Comparison of ENCODE assay signal across 23 cellular contexts in the genomic region with DNA sequence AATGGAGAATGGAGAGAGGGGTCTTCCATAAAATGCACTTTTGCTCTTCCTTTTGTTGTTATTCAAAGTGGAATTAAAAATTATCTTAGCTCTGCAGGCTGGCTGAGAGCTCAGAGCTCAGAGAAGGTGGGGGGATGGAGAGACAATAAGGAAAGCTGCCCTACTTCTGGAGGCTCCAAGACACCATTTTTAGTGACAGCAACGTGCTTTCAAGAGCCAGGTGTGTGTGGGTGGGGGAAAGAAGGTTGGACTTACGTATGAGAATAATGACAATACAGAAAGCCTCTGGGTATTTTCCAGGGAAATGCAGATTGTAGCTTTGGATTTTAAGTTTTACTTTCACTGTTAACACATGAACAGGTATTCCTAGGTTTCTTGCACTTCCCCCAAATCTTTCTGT.
A peak's percentile ranks its signal among the peaks of the same experiment; 100 is the strongest.
DNase-seq lines count a peak whose midpoint lies in the region; ATAC-seq, FAIRE-seq and TF ChIP-seq lines count a peak whose summit lies in the region.
"Had no signal": no experiment of that assay in that cellular context is flagged by ENCODE, and none has a peak within 500 bp of the region (broad histone marks: within the 10 kb centered on the region; RNA-seq: fewer than 3 reads in every experiment).

No MANE protein-coding gene starts in this region.

- ATAC-seq in GM23338 (peak; percentile 57), HG02884 (IDR thresholded peaks at IDR 0.05; ENCODE audit: unreplicated experiment) (no peak), GM21390 (IDR thresholded peaks at IDR 0.05; ENCODE audit: unreplicated experiment) (no peak)
- ATAC-seq: Right ventricle myocardium inferior had no signal

- H3K4me1 ChIP-seq in GM23338 (ENCODE audit: insufficient read depth) = peaks cover 6% of the 10 kb centered on the region
- peaks cover 11% of the 10 kb centered on the region for H3K4me1 ChIP-seq in Loucy (ENCODE audit: insufficient read depth, low read length, poor library complexity, severe bottlenecking)
- no peaks in the 10 kb centered on the region for H3K4me1 ChIP-seq in endothelial cell of umbilical vein (ENCODE audit: control insufficient read depth, extremely low read depth, insufficient read depth, low read length)
- H3K4me1 ChIP-seq in neuron (ENCODE audit: insufficient read depth, low read length) = peaks cover 20% of the 10 kb centered on the region

- no peaks in the 10 kb centered on the region for H3K36me3 ChIP-seq in GM23338 (ENCODE audit: insufficient read depth)
- H3K36me3 ChIP-seq in Loucy (ENCODE audit: insufficient read depth, low read length) = no peaks in the 10 kb centered on the region
- H3K36me3 ChIP-seq in endothelial cell of umbilical vein (ENCODE audit: control insufficient read depth in 2 of 2, extremely low read depth in 1 of 2, insufficient read depth in 2 of 2, low read length in 2 of 2) = no peaks in the 10 kb centered on the region
- no peaks in the 10 kb centered on the region for H3K36me3 ChIP-seq in neuron (ENCODE audit: insufficient read depth, low read length)
- H3K36me3 ChIP-seq: MG63 had no signal

- no peaks in the 10 kb centered on the region for H3F3A ChIP-seq in GM23338 (replicated peaks; ENCODE audit: low read depth)
- H3F3A ChIP-seq in Loucy (ENCODE audit: low read depth) = no peaks in the 10 kb centered on the region

- H2AFZ ChIP-seq in GM23338 (no peak overlapping the region), Loucy (ENCODE audit: low read length) (peak overlapping the region; percentile 46; the same call in 1 of the 2 replicates), endothelial cell of umbilical vein (ENCODE audit: low read depth, low read length) (no peak overlapping the region), neuron (ENCODE audit: low read depth, low read length) (peak overlapping the region; percentile 67)

- no peaks in the 10 kb centered on the region for H3K27me3 ChIP-seq in GM23338 (ENCODE audit: insufficient read depth)
- H3K27me3 ChIP-seq in Loucy (ENCODE audit: insufficient read depth, low read length, poor library complexity, severe bottlenecking) = no peaks in the 10 kb centered on the region
- peaks cover under 1 to 2% of the 10 kb centered on the region in 2 experiments for H3K27me3 ChIP-seq in endothelial cell of umbilical vein (ENCODE audit: control insufficient read depth in 2 of 2, insufficient read depth in 2 of 2, low read length in 2 of 2)
- no peaks in the 10 kb centered on the region for H3K27me3 ChIP-seq in neuron (ENCODE audit: insufficient read depth, low read length)
- H3K27me3 ChIP-seq: MG63 had no signal

- intact Hi-C loops in endothelial cell of umbilical vein (cut with micrococcal nuclease) = no loop called here

- H3K9me3 Mint-ChIP-seq in GM23338 = no peaks in the 10 kb centered on the region
- H3K9me3 Mint-ChIP-seq: CD8-positive, alpha-beta memory T cell had no signal

- H4K20me1 ChIP-seq in GM23338 (replicated peaks; ENCODE audit: insufficient read depth) (no peaks in the 10 kb centered on the region), Loucy (ENCODE audit: insufficient read depth, low read length, poor library complexity, severe bottlenecking) (no peaks in the 10 kb centered on the region), endothelial cell of umbilical vein (replicated peaks; ENCODE audit: control insufficient read depth, extremely low read depth, insufficient read depth, low read length) (no peaks in the 10 kb centered on the region)

- DNase-seq in GM23338 (ENCODE audit: low spot score) (peak; percentile 15), endothelial cell of umbilical vein (ENCODE audit: low read depth, low spot score) (no peak), COLO668 (lab: John Stamatoyannopoulos, UW; ENCODE audit: unreplicated experiment) (no peak)
- no peak for DNase-seq in activated naive CD4-positive, alpha-beta T cell treated with anti-CD3 and anti-CD28 coated beads, Interleukin-2, amount 50 U/mL, for 16 hours
- DNase-seq: ACHN; C1 segment of cervical spinal cord; CD8-positive, alpha-beta memory T cell; DMS79 treated with DMSO at 0.1 percent for 48 hours; GOT3; MG63; NCI-H1048; NCI-H1436; NCI-H1930; NCI-H2171; NCI-H526; NK-92 treated with Interleukin-12 subunit alpha and Interleukin-12 subunit beta, amount 100 ng/mL, for 24 hours had no signal

- TF ChIP-seq POLR2A in endothelial cell of umbilical vein (IDR thresholded peaks at IDR 0.05; ENCODE audit: low read depth, low read length) = no peak

- H3K79me2 ChIP-seq in GM23338 (replicated peaks; ENCODE audit: insufficient read depth) (no peaks in the 10 kb centered on the region), Loucy (ENCODE audit: insufficient read depth, low read length) (no peaks in the 10 kb centered on the region), endothelial cell of umbilical vein (ENCODE audit: control insufficient read depth, insufficient read depth, low read length) (no peaks in the 10 kb centered on the region)

- H3K9me2 ChIP-seq in GM23338 (ENCODE audit: insufficient read depth) = no peaks in the 10 kb centered on the region; the same call in 1 of the 2 replicates
- H3K9me2 ChIP-seq in Loucy (replicated peaks; ENCODE audit: low read depth, low read length) = no peaks in the 10 kb centered on the region

- H3K9ac ChIP-seq in Loucy (ENCODE audit: low read depth, low read length, poor library complexity, severe bottlenecking) = no peak overlapping the region
- H3K9ac ChIP-seq in endothelial cell of umbilical vein (replicated peaks; ENCODE audit: extremely low read depth, insufficient read depth, low read length) = no peak overlapping the region

- H3K27ac ChIP-seq in GM23338 (ENCODE audit: low read depth) = no peak overlapping the region
- no peak overlapping the region for H3K27ac ChIP-seq in endothelial cell of umbilical vein (ENCODE audit: insufficient read depth, low read depth, low read length)
- H3K27ac ChIP-seq: HL-60 had no signal

- FAIRE-seq in endothelial cell of umbilical vein (lab: Jason Lieb, UNC) = peak; percentile 18
- FAIRE-seq: RCC 7860 had no signal

- TF ChIP-seq CTCF in GM23338 (conservative IDR thresholded peaks at IDR 0.05; ENCODE audit: low read depth in 2 of 2) (no peak), Loucy (conservative IDR thresholded peaks at IDR 0.05; ENCODE audit: low read length) (no peak), endothelial cell of umbilical vein (IDR thresholded peaks at IDR 0.05; ENCODE audit: extremely low read depth in 1 of 2, insufficient read depth in 1 of 2, low read depth in 1 of 2, low read length in 2 of 2) (no peak)

- no TSS peak for BruUV-seq in endothelial cell of umbilical vein (replicated peaks; lab: Mats Ljungman, UMichigan)

- POLR2A ChIA-PET in endothelial cell of umbilical vein (lab: Charles Lee) = no interaction called here

- H3K4me2 ChIP-seq in GM23338 = no peak overlapping the region
- peak overlapping the region; percentile 8 for H3K4me2 ChIP-seq in Loucy (ENCODE audit: low read depth, low read length, poor library complexity, severe bottlenecking)
- H3K4me2 ChIP-seq in endothelial cell of umbilical vein (ENCODE audit: insufficient read depth, low read length) = no peak overlapping the region

- H3K4me3 Mint-ChIP-seq in GM23338 = no peak overlapping the region
- H3K4me3 Mint-ChIP-seq: CD8-positive, alpha-beta memory T cell had no signal

- H3K9me3 ChIP-seq in Loucy (ENCODE audit: insufficient read depth, low read depth, low read length) (no peaks in the 10 kb centered on the region), endothelial cell of umbilical vein (replicated peaks; ENCODE audit: control insufficient read depth, insufficient read depth, low read length) (no peaks in the 10 kb centered on the region), neuron (ENCODE audit: low read length) (no peaks in the 10 kb centered on the region)
- H3K9me3 ChIP-seq: MG63 had no signal

- peaks cover 5% of the 10 kb centered on the region for H3K27me3 Mint-ChIP-seq in GM23338 (ENCODE audit: insufficient read depth, low read depth, poor library complexity)

- H3K36me3 Mint-ChIP-seq in GM23338 (ENCODE audit: low read depth) = no peaks in the 10 kb centered on the region
- H3K36me3 Mint-ChIP-seq: CD8-positive, alpha-beta memory T cell had no signal

- H3K4me1 Mint-ChIP-seq in GM23338 = peaks cover 11% of the 10 kb centered on the region; the same call in 2 of the 3 replicates
- H3K4me1 Mint-ChIP-seq: CD8-positive, alpha-beta memory T cell had no signal

- CTCF ChIA-PET in endothelial cell of umbilical vein (lab: Charles Lee) = interaction anchor here (1.0 to 2.0 kb wide), 3 partner anchors 8 to 23 kb away, joined by 3 to 6 read pairs (median 4); no protein-coding TSS in a partner anchor

- H3K4me3 ChIP-seq in GM23338 (no peak overlapping the region), Loucy (ENCODE audit: low read length, poor library complexity, severe bottlenecking) (no peak overlapping the region), endothelial cell of umbilical vein (replicated peaks in 1 of 3; ENCODE audit: insufficient read depth in 1 of 3, low read depth in 1 of 3, low read length in 3 of 3) (no peak overlapping the region), neuron (ENCODE audit: low read length) (no peak overlapping the region)
- H3K4me3 ChIP-seq: MG63 had no signal

- dilution Hi-C loops in endothelial cell of umbilical vein (cut with MboI; ENCODE audit: extremely low pct_ligation_motif_present, low sequenced_read_pairs) = no loop called here

- no peaks in the 10 kb centered on the region for H3K9me1 ChIP-seq in endothelial cell of umbilical vein (replicated peaks; ENCODE audit: control insufficient read depth, extremely low read depth, insufficient read depth, low read length)

- peak overlapping the region; percentile 18 for H3K27ac Mint-ChIP-seq in GM23338
- H3K27ac Mint-ChIP-seq: CD8-positive, alpha-beta memory T cell had no signal

TF ChIP-seq in GM23338, 12 proteins besides CTCF, POLR2A, EP300 and RAD21 (continues in another document):
- no peak for TF ChIP-seq POLR2AphosphoS5 (IDR thresholded peaks at IDR 0.05; ENCODE audit: low read depth)
- TF ChIP-seq JUNB (IDR thresholded peaks at IDR 0.05; ENCODE audit: unreplicated experiment) = no peak
- no peak for TF ChIP-seq EZH2 (IDR thresholded peaks at IDR 0.05; ENCODE audit: low read depth, unreplicated experiment)

TF ChIP-seq in endothelial cell of umbilical vein, 7 proteins besides CTCF, POLR2A, EP300 and RAD21:
- TF ChIP-seq MYC (IDR thresholded peaks at IDR 0.05; ENCODE audit: low read depth, low read length) = no peak
- no peak for TF ChIP-seq FOS (IDR thresholded peaks at IDR 0.05; ENCODE audit: borderline replicate concordance, insufficient read depth, low read length)
- no peak for TF ChIP-seq EZH2 (IDR thresholded peaks at IDR 0.05; ENCODE audit: borderline replicate concordance, low read depth, low read length, severe bottlenecking)
- no peak for TF ChIP-seq POLR2AphosphoS5 (IDR thresholded peaks at IDR 0.05; ENCODE audit: insufficient read depth, low read depth, low read length)
- TF ChIP-seq, protein P1, sequence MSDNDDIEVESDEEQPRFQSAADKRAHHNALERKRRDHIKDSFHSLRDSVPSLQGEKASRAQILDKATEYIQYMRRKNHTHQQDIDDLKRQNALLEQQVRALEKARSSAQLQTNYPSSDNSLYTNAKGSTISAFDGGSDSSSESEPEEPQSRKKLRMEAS (IDR thresholded peaks at IDR 0.05; ENCODE audit: insufficient read depth, insufficient read length) = no peak
- TF ChIP-seq GATA2 (IDR thresholded peaks at IDR 0.05; ENCODE audit: insufficient read depth, insufficient read length, low read depth, low read length) = no peak
- no peak for TF ChIP-seq JUN (IDR thresholded peaks at IDR 0.05; ENCODE audit: borderline replicate concordance, insufficient read depth, insufficient read length, low read depth)

Comparison
In these comparisons a context has a peak if more than half of its experiments do, and no peak if none do; other contexts are left out.
1. H2AFZ ChIP-seq: peak in Loucy (single experiment) and neuron (single experiment); none in GM23338 (single experiment) and endothelial cell of umbilical vein (single experiment).